12 cellular contexts compared by ENCODE assay signal in genomic region chr16:57023541-57024249, GRCh38. TPM values are rescaled to one million over a fixed set of nuclear protein-coding genes. Genes with fewer than 3 reads are reported as not detected.
DNase-seq lines count a peak whose midpoint lies in the region; ATAC-seq lines count a peak whose summit lies in the region.
"Had no signal": no experiment of that assay in that cellular context is flagged by ENCODE, and none has a peak within 500 bp of the region (broad histone marks: within the 10 kb centered on the region; RNA-seq: fewer than 3 reads in every experiment).

No MANE protein-coding gene starts in this region.

- no peaks in the 10 kb centered on the region for H3K27me3 Mint-ChIP-seq in natural killer cell treated with Interleukin-12 subunit alpha and Interleukin-12 subunit beta and Interleukin-15 and Interleukin-18, amount 100 ng/mL, for 72 hours

- peaks cover 16% of the 10 kb centered on the region for H3K36me3 Mint-ChIP-seq in natural killer cell treated with Interleukin-12 subunit alpha and Interleukin-12 subunit beta and Interleukin-15 and Interleukin-18, amount 100 ng/mL, for 72 hours

- peak; percentile 73 for DNase-seq in T-helper 9 cell
- DNase-seq in activated T-helper 1 cell treated with anti-CD3 and anti-CD28 coated beads, Interleukin-2, amount 50 U/mL, for 16 hours (ENCODE audit: low read depth in 1 of 2, low spot score in 1 of 2) = peak; percentile 47 to 57
- peak; percentile 42 for DNase-seq in natural killer cell treated with Interleukin-12 subunit alpha and Interleukin-12 subunit beta and Interleukin-15 and Interleukin-18, amount 100 ng/mL, for 72 hours (ENCODE audit: low spot score)
- peak; percentile 55 to 58 for DNase-seq in stimulated activated CD8-positive, alpha-beta memory T cell treated with anti-CD3 and anti-CD28 coated beads, Interleukin-7, amount 100 ng/mL, for 1 hour (ENCODE audit: low read depth in 2 of 2)
- no peak for DNase-seq in dedifferentiated amniotic fluid mesenchymal stem cell (ENCODE audit: extremely low spot score)
- DNase-seq in NCI-H226 = no peak
- DNase-seq: dorsolateral prefrontal cortex, GM23248, hypothalamus, NCI-H1048 had no signal

- peak overlapping the region; percentile 61 to 85 for H3K27ac Mint-ChIP-seq in natural killer cell treated with Interleukin-12 subunit alpha and Interleukin-12 subunit beta and Interleukin-15 and Interleukin-18, amount 100 ng/mL, for 72 hours

- ATAC-seq in natural killer cell treated with Interleukin-12 subunit alpha and Interleukin-12 subunit beta and Interleukin-15 and Interleukin-18, amount 100 ng/mL, for 72 hours = peak in 1 of 2 donors; percentile 41
- ATAC-seq in HG03196 (IDR thresholded peaks at IDR 0.05; ENCODE audit: unreplicated experiment) (no peak), esophagus mucosa (no peak)

- peaks cover 37 to 50% of the 10 kb centered on the region in 2 donors for H3K4me1 Mint-ChIP-seq in natural killer cell treated with Interleukin-12 subunit alpha and Interleukin-12 subunit beta and Interleukin-15 and Interleukin-18, amount 100 ng/mL, for 72 hours (ENCODE audit: low read depth in 2 of 2)

- no peaks in the 10 kb centered on the region for H3K9me3 Mint-ChIP-seq in natural killer cell treated with Interleukin-12 subunit alpha and Interleukin-12 subunit beta and Interleukin-15 and Interleukin-18, amount 100 ng/mL, for 72 hours

- peak overlapping the region; percentile 45 for H3K4me3 Mint-ChIP-seq in natural killer cell treated with Interleukin-12 subunit alpha and Interleukin-12 subunit beta and Interleukin-15 and Interleukin-18, amount 100 ng/mL, for 72 hours

RNA-seq across cellular contexts. Expression of gene NLRC5, which starts 34.3 kb away (rescaled TPM):
- 100 to 1,000 TPM; 190 to 316 TPM for total RNA-seq in natural killer cell treated with Interleukin-12 subunit alpha and Interleukin-12 subunit beta and Interleukin-15 and Interleukin-18, amount 100 ng/mL, for 72 hours
- total RNA-seq in esophagus mucosa = 13.0 TPM

Comparison
In these comparisons a context has a peak if more than half of its experiments do, and no peak if none do; other contexts are left out.
1. DNase-seq: peak in T-helper 9 cell (single experiment), activated T-helper 1 cell treated with anti-CD3 and anti-CD28 coated beads, Interleukin-2, amount 50 U/mL, for 16 hours (2 of 2), natural killer cell treated with Interleukin-12 subunit alpha and Interleukin-12 subunit beta and Interleukin-15 and Interleukin-18, amount 100 ng/mL, for 72 hours (single experiment) and stimulated activated CD8-positive, alpha-beta memory T cell treated with anti-CD3 and anti-CD28 coated beads, Interleukin-7, amount 100 ng/mL, for 1 hour (2 of 2); none in dedifferentiated amniotic fluid mesenchymal stem cell (single experiment) and NCI-H226 (single experiment).
2. RNA of gene NLRC5, which starts 34.3 kb away (total RNA-seq): 190 to 316 TPM in natural killer cell treated with Interleukin-12 subunit alpha and Interleukin-12 subunit beta and Interleukin-15 and Interleukin-18, amount 100 ng/mL, for 72 hours; 13.0 TPM in esophagus mucosa (single experiment); every median in the first group is over 10 times any median in the second.